Comparison of ENCODE assay signal across 11 cellular contexts in the genomic region with DNA sequence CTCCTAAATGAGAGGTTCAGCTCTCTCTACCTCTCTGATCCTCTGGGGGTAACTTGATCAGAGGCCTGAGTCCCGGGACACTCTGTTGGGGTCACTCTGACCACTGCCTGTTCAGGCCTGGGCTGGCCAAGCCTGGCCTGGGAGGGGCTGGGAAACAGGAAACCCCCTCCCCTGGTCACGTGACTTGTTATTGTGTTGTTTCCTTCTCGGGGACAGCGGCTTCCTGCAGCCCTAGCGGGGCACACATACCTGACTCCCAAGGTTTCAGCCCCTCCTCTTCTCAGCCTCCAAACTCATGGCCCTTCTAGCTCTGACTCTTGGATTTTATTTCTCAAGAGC. TPM values are rescaled to one million over a fixed set of nuclear protein-coding genes. Genes with fewer than 3 reads are reported as not detected.
DNase-seq lines count a peak whose midpoint lies in the region; ATAC-seq, FAIRE-seq and TF ChIP-seq lines count a peak whose summit lies in the region.
"Had no signal": no experiment of that assay in that cellular context is flagged by ENCODE, and none has a peak within 500 bp of the region (broad histone marks: within the 10 kb centered on the region; RNA-seq: fewer than 3 reads in every experiment).

Gene USHBP1 (minus strand): TSS at position 105 of the 339 bp plus-strand sequence. CDS start 446 bp downstream, outside the sequence.

- H3K4me3 ChIP-seq in SU-DHL-6 (ENCODE audit: insufficient read depth, low read length, poor library complexity, severe bottlenecking) = no peak within 1 kb of the TSS
- H3K4me3 ChIP-seq in trophoblast cell (ENCODE audit: low read depth, low read length) = no peak within 1 kb of the TSS
- H3K4me3 ChIP-seq in small intestine (ENCODE audit: low read depth in 1 of 2, low read length in 2 of 2) = no peak within 1 kb of the TSS
- H3K4me3 ChIP-seq: mucosa of descending colon had no signal

- DNase-seq in ELF-1 (ENCODE audit: low read depth, low spot score) (peak; percentile 79), left ventricle myocardium superior (peak; percentile 53), trophoblast cell (no peak), occipital lobe (lab: John Stamatoyannopoulos, UW) (no peak), DMS79 treated with DMSO at 0.1 percent for 48 hours (lab: John Stamatoyannopoulos, UW) (no peak), small intestine (no peak), DMS53 treated with DMSO at 0.1 percent for 48 hours (lab: John Stamatoyannopoulos, UW; ENCODE audit: unreplicated experiment) (no peak)
- DNase-seq: NCI-H2029 treated with DMSO at 0.1 percent for 48 hours, RPMI8226 had no signal

- H2BK5ac ChIP-seq in trophoblast cell (ENCODE audit: low read depth, low read length, poor library complexity) = peak within 1 kb of the TSS; percentile 26

- peak within 1 kb of the TSS; percentile 36 for H3K14ac ChIP-seq in trophoblast cell (ENCODE audit: low read length)

- H2BK120ac ChIP-seq in trophoblast cell (ENCODE audit: insufficient read depth, low read length, poor library complexity) = peak within 1 kb of the TSS; percentile 48

- H3K79me2 ChIP-seq in SU-DHL-6 (ENCODE audit: insufficient read depth, low read length) = peaks cover 12% of the 10 kb centered on the region; the same call in 1 of the 2 replicates
- H3K79me2 ChIP-seq in trophoblast cell (ENCODE audit: control insufficient read depth, insufficient read depth, low read length, poor library complexity) = peaks cover 7% of the 10 kb centered on the region

- H3K4me1 ChIP-seq in trophoblast cell (ENCODE audit: control insufficient read depth in 1 of 2, insufficient read depth in 2 of 2, low read length in 2 of 2) = peaks cover 18% of the 10 kb centered on the region in 2 experiments
- peaks cover 3 to 6% of the 10 kb centered on the region in 2 donors for H3K4me1 ChIP-seq in small intestine (ENCODE audit: control insufficient read depth in 2 of 2, insufficient read depth in 1 of 2, low read depth in 1 of 2, low read length in 1 of 2)

- no peaks in the 10 kb centered on the region for H4K20me1 ChIP-seq in SU-DHL-6 (ENCODE audit: low read depth, low read length)

- no CpG with 5 or more reads among the region's 5 CpGs for WGBS in trophoblast cell (ENCODE audit: extremely low coverage, insufficient coverage, insufficient read length)
- WGBS in small intestine, 3 donors = 37 to 59% (median 45%) methylated on average over 5 of the region's 5 CpGs

- H3K4ac ChIP-seq in trophoblast cell (ENCODE audit: low read depth, low read length) = peak within 1 kb of the TSS; percentile 19

- peaks cover 13% of the 10 kb centered on the region for H3F3A ChIP-seq in SU-DHL-6 (ENCODE audit: insufficient read depth)

- intact Hi-C loops in left ventricle myocardium superior (cut with micrococcal nuclease) = no loop called here

- H3K9ac ChIP-seq in SU-DHL-6 (ENCODE audit: low read length) (0 out of 2 replicates have a peak within 1 kb of the TSS, but pooled peaks have one; percentile 18), trophoblast cell (ENCODE audit: low read length) (no peak within 1 kb of the TSS)

- FAIRE-seq in small intestine (lab: Jason Lieb, UNC) = no peak

- ATAC-seq in left ventricle myocardium superior = peak; percentile 3
- ATAC-seq: mucosa of descending colon had no signal

- H4K8ac ChIP-seq in trophoblast cell (ENCODE audit: low read depth, low read length) = peak within 1 kb of the TSS; percentile 20

- H3K18ac ChIP-seq in trophoblast cell (ENCODE audit: low read length) = peak within 1 kb of the TSS; percentile 25

- H3K27me3 ChIP-seq in SU-DHL-6 (ENCODE audit: low read length) (no peaks in the 10 kb centered on the region), trophoblast cell (ENCODE audit: insufficient read depth, low read length) (no peaks in the 10 kb centered on the region), small intestine (ENCODE audit: control insufficient read depth in 2 of 2, insufficient read depth in 2 of 2, low read length in 2 of 2) (no peaks in the 10 kb centered on the region)

- no peak for TF ChIP-seq CTCF in SU-DHL-6 (IDR thresholded peaks at IDR 0.05; ENCODE audit: insufficient read depth, low read length, poor library complexity, severe bottlenecking)

- H3K9me3 ChIP-seq in SU-DHL-6 (ENCODE audit: insufficient read depth, low read length) = no peaks in the 10 kb centered on the region
- peaks cover 4% of the 10 kb centered on the region for H3K9me3 ChIP-seq in trophoblast cell (ENCODE audit: insufficient read depth, low read depth, low read length)
- no peaks in the 10 kb centered on the region for H3K9me3 ChIP-seq in small intestine (ENCODE audit: control insufficient read depth, low read depth)
- H3K9me3 ChIP-seq: mucosa of descending colon had no signal

- H3K36me3 ChIP-seq in SU-DHL-6 (ENCODE audit: low read length) (no peaks in the 10 kb centered on the region), trophoblast cell (ENCODE audit: control insufficient read depth in 1 of 2, insufficient read depth in 2 of 2, low read length in 2 of 2) (peaks cover 5 to 10% of the 10 kb centered on the region in 2 experiments), small intestine (ENCODE audit: control insufficient read depth in 2 of 2, insufficient read depth in 2 of 2, low read length in 2 of 2) (no peaks in the 10 kb centered on the region)

- peaks cover 32% of the 10 kb centered on the region for H3K79me1 ChIP-seq in trophoblast cell (ENCODE audit: low read length)

- H3K4me2 ChIP-seq in SU-DHL-6 (ENCODE audit: low read depth, low read length, poor library complexity, severe bottlenecking) (no peak within 1 kb of the TSS), trophoblast cell (ENCODE audit: low read length) (peak within 1 kb of the TSS; percentile 13)

- H3K27ac ChIP-seq in SU-DHL-6 (ENCODE audit: low read depth, low read length) (peak within 1 kb of the TSS; percentile 98; the same call in 1 of the 2 replicates), trophoblast cell (ENCODE audit: low read depth, low read length) (peak within 1 kb of the TSS; percentile 96), small intestine (ENCODE audit: low read depth in 1 of 2, low read length in 1 of 2) (peak within 1 kb of the TSS in 1 of 2 donors; percentile 60)

- H2BK12ac ChIP-seq in trophoblast cell (ENCODE audit: low read length) = peak within 1 kb of the TSS; percentile 83

- H2AFZ ChIP-seq in SU-DHL-6 (ENCODE audit: low read depth, low read length, severe bottlenecking) = no peak within 1 kb of the TSS
- H2AFZ ChIP-seq in trophoblast cell (ENCODE audit: insufficient read depth, low read length, poor library complexity) = peak within 1 kb of the TSS; percentile 15

- peak within 1 kb of the TSS; percentile 70 for H2AK5ac ChIP-seq in trophoblast cell (ENCODE audit: low read length)

- no peaks in the 10 kb centered on the region for H3K9me2 ChIP-seq in SU-DHL-6 (replicated peaks; ENCODE audit: insufficient read depth, low read length)

- H4K91ac ChIP-seq in trophoblast cell (ENCODE audit: low read depth, low read length) = peak within 1 kb of the TSS; percentile 37

- peak within 1 kb of the TSS; percentile 8 for H4K12ac ChIP-seq in trophoblast cell (ENCODE audit: low read depth, low read length)

- no peak within 1 kb of the TSS for H3K23ac ChIP-seq in trophoblast cell (ENCODE audit: low read length)

RNA-seq across cellular contexts. Expression of gene USHBP1, which starts in this region (rescaled TPM):
- total RNA-seq in left ventricle myocardium superior = 9.3 TPM
- polyA plus RNA-seq in trophoblast cell (2013) = 1.4 and 2.2 TPM in 2 replicates
- 0.47 TPM for total RNA-seq in occipital lobe
- 1 to 10 TPM in 2 of 3 donors, not detected in 1; 1.4 to 4.7 TPM for polyA plus RNA-seq in small intestine

Comparison
In these comparisons a context has a peak if more than half of its experiments do, and no peak if none do; other contexts are left out.
1. DNase-seq: peak in ELF-1 (single experiment) and left ventricle myocardium superior (single experiment); none in trophoblast cell (0 of 2), occipital lobe (single experiment), DMS79 treated with DMSO at 0.1 percent for 48 hours (single experiment), small intestine (single experiment) and DMS53 treated with DMSO at 0.1 percent for 48 hours (single experiment).